ENCODE assay signal across 8 cellular contexts in genomic region chr9:107172160-107172978, GRCh38.
DNase-seq lines count a peak whose midpoint lies in the region; ATAC-seq and TF ChIP-seq lines count a peak whose summit lies in the region.

No MANE protein-coding gene starts in this region.

- POLR2A ChIA-PET in CD4-positive, alpha-beta T cell (lab: Charles Lee): no interaction called here
- POLR2A ChIA-PET in activated CD4-positive, alpha-beta T cell treated with anti-CD3 and anti-CD28 coated beads for 36 hours (lab: Charles Lee): no interaction called here

- H3K4me1 Mint-ChIP-seq in CD4-positive, alpha-beta T cell (ENCODE audit: low read depth): no peaks in the 10 kb centered on the region
- H3K4me1 Mint-ChIP-seq in activated CD4-positive, alpha-beta T cell treated with anti-CD3 and anti-CD28 coated beads for 36 hours: peaks cover 22% of the 10 kb centered on the region

- no peaks in the 10 kb centered on the region for H3K36me3 Mint-ChIP-seq in CD4-positive, alpha-beta T cell (ENCODE audit: low read depth)
- no peaks in the 10 kb centered on the region for H3K36me3 Mint-ChIP-seq in activated CD4-positive, alpha-beta T cell treated with anti-CD3 and anti-CD28 coated beads for 36 hours (ENCODE audit: low read depth)

- intact Hi-C loops in CD4-positive, alpha-beta T cell (cut with DNase I, micrococcal nuclease): loop anchor here in 1 of 2 experiments (2.0 to 10.0 kb wide), 2 partner anchors 1330 to 1558 kb away; no protein-coding TSS in a partner anchor
- intact Hi-C loops in activated CD4-positive, alpha-beta T cell treated with anti-CD3 and anti-CD28 coated beads for 36 hours (cut with DNase I, micrococcal nuclease): loop anchor here (1.0 to 5.0 kb wide), 7 partner anchors 35 to 1330 kb away; partner anchors contain the start of gene RAD23B (in 1 of the 2)
- intact Hi-C loops in lower lobe of right lung (cut with DNase I): no loop called here

- no peaks in the 10 kb centered on the region for H3K4me1 ChIP-seq in lower lobe of right lung

- H3K27ac Mint-ChIP-seq in CD4-positive, alpha-beta T cell: no peak overlapping the region
- H3K27ac Mint-ChIP-seq in activated CD4-positive, alpha-beta T cell treated with anti-CD3 and anti-CD28 coated beads for 36 hours: no peak overlapping the region

- H3K27me3 Mint-ChIP-seq in CD4-positive, alpha-beta T cell: peaks cover 8% of the 10 kb centered on the region
- peaks cover 7% of the 10 kb centered on the region for H3K27me3 Mint-ChIP-seq in activated CD4-positive, alpha-beta T cell treated with anti-CD3 and anti-CD28 coated beads for 36 hours

- H3K27me3 ChIP-seq in CD4-positive, alpha-beta T cell (ENCODE audit: control insufficient read depth, insufficient read depth, low read length): no peaks in the 10 kb centered on the region
- no peaks in the 10 kb centered on the region for H3K27me3 ChIP-seq in lower lobe of right lung (ENCODE audit: low read depth)

- no peaks in the 10 kb centered on the region for H3K36me3 ChIP-seq in lower lobe of right lung

- no peak overlapping the region for H3K4me3 Mint-ChIP-seq in CD4-positive, alpha-beta T cell
- no peak overlapping the region for H3K4me3 Mint-ChIP-seq in activated CD4-positive, alpha-beta T cell treated with anti-CD3 and anti-CD28 coated beads for 36 hours

- TF ChIP-seq CTCF in CD4-positive, alpha-beta T cell (IDR thresholded peaks at IDR 0.05): peak; percentile 76
- peak; percentile 96 for TF ChIP-seq CTCF in lower lobe of right lung (IDR thresholded peaks at IDR 0.05)

- DNase-seq in CD4-positive, alpha-beta T cell: peak; percentile 15 to 57 (median 26)
- peak; percentile 70 for DNase-seq in NCI-H345 treated with DMSO at 0.1 percent for 48 hours (lab: John Stamatoyannopoulos, UW; ENCODE audit: unreplicated experiment)
- DNase-seq in activated CD4-positive, alpha-beta T cell treated with anti-CD3 and anti-CD28 coated beads for 36 hours: peak; percentile 82
- peak; percentile 86 for DNase-seq in dermis blood vessel endothelial cell
- DNase-seq in lower lobe of right lung: peak; percentile 60
- peak; percentile 13 for DNase-seq in stimulated activated CD8-positive, alpha-beta memory T cell treated with anti-CD3 and anti-CD28 coated beads, Interleukin-12 subunit alpha, Interleukin-12 subunit beta, amount 100 ng/mL, for 4 hours (ENCODE audit: low read depth)

- H3K9me3 ChIP-seq in CD4-positive, alpha-beta T cell (ENCODE audit: control insufficient read depth, low read length): no peaks in the 10 kb centered on the region
- no peaks in the 10 kb centered on the region for H3K9me3 ChIP-seq in lower lobe of right lung

- ATAC-seq in CD4-positive, alpha-beta T cell (ENCODE audit: poor library complexity): peak; percentile 59
- ATAC-seq in GM19324 (IDR thresholded peaks at IDR 0.05; ENCODE audit: low FRiP score, unreplicated experiment) (peak; percentile 59), HG03354 (IDR thresholded peaks at IDR 0.05; ENCODE audit: poor library complexity, severe bottlenecking, unreplicated experiment) (peak; percentile 84), lower lobe of right lung (peak; percentile 82 to 89)
- peak; percentile 49 for ATAC-seq in activated CD4-positive, alpha-beta T cell treated with anti-CD3 and anti-CD28 coated beads for 36 hours

- no peaks in the 10 kb centered on the region for H3K9me3 Mint-ChIP-seq in CD4-positive, alpha-beta T cell
- no peaks in the 10 kb centered on the region for H3K9me3 Mint-ChIP-seq in activated CD4-positive, alpha-beta T cell treated with anti-CD3 and anti-CD28 coated beads for 36 hours (ENCODE audit: low read depth)

- no peak overlapping the region for H3K27ac ChIP-seq in CD4-positive, alpha-beta T cell (ENCODE audit: low read depth, low read length)
- no peak overlapping the region for H3K27ac ChIP-seq in lower lobe of right lung

- no peak overlapping the region for H3K4me3 ChIP-seq in lower lobe of right lung

- CTCF ChIA-PET in CD4-positive, alpha-beta T cell (lab: Charles Lee): no interaction called here
- CTCF ChIA-PET in activated CD4-positive, alpha-beta T cell treated with anti-CD3 and anti-CD28 coated beads for 36 hours (lab: Charles Lee): interaction anchor here (0.6 to 1.2 kb wide), 5 partner anchors 11 to 155 kb away, joined by 3 to 5 read pairs (median 3); no protein-coding TSS in a partner anchor

Comparison
In these comparisons a context has a peak if more than half of its experiments do, and no peak if none do; other contexts are left out.
1. DNase-seq: peak in every context shown above with its lines; median percentile 86 in dermis blood vessel endothelial cell; 82 in activated CD4-positive, alpha-beta T cell treated with anti-CD3 and anti-CD28 coated beads for 36 hours; 70 in NCI-H345 treated with DMSO at 0.1 percent for 48 hours; 60 in lower lobe of right lung; 26 in CD4-positive, alpha-beta T cell; 13 in stimulated activated CD8-positive, alpha-beta memory T cell treated with anti-CD3 and anti-CD28 coated beads, Interleukin-12 subunit alpha, Interleukin-12 subunit beta, amount 100 ng/mL, for 4 hours.